ENCODE assay signal across 14 cellular contexts in the genomic region with DNA sequence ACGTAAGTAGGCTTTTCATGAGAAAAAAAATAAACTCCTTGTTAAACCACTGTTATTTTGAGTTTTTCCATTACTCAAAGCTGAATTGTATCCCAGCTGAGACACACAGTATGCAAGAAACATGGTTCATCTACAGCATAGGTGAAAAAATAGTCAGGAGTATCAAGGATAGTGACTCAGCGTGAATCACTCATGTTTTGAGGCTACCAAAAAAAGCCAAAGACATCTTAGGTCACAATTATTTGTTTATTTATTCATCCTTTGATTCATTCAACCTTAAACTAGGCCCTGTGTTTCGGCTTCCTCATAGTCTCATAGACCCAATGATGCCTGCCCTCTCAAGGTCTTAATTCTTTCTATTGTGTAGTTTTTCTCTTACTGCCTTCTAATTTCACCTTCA. TPM values are rescaled to one million over a fixed set of nuclear protein-coding genes. Genes with fewer than 3 reads are reported as not detected.
A peak's percentile ranks its signal among the peaks of the same experiment; 100 is the strongest.
DNase-seq lines count a peak whose midpoint lies in the region; ATAC-seq, FAIRE-seq and TF ChIP-seq lines count a peak whose summit lies in the region.
"Had no signal": no experiment of that assay in that cellular context is flagged by ENCODE, and none has a peak within 500 bp of the region (broad histone marks: within the 10 kb centered on the region; RNA-seq: fewer than 3 reads in every experiment).

No MANE protein-coding gene starts in this region.

- peak; percentile 55 for FAIRE-seq in H54 (lab: Jason Lieb, UNC)

- no peaks in the 10 kb centered on the region for H3K36me3 ChIP-seq in adipocyte (ENCODE audit: control insufficient read depth, insufficient read depth, low read length, severe bottlenecking)

- ATAC-seq in left colon (no peak), HG03139 (IDR thresholded peaks at IDR 0.05; ENCODE audit: unreplicated experiment) (no peak), HG02885 (IDR thresholded peaks at IDR 0.05; ENCODE audit: poor library complexity, unreplicated experiment) (no peak)
- ATAC-seq: Panc1 had no signal

- H3K4me3 ChIP-seq in adipocyte (ENCODE audit: low read length), result no peak overlapping the region

- no peak for TF ChIP-seq POLR2A in H54 (IDR thresholded peaks at IDR 0.05; ENCODE audit: low read depth, low read length)

- intact Hi-C loops in left colon (cut with DNase I, micrococcal nuclease), result no loop called here

- H3K9ac ChIP-seq in adipocyte (ENCODE audit: low read length), result no peak overlapping the region

- no peaks in the 10 kb centered on the region for H3K9me3 ChIP-seq in adipocyte (ENCODE audit: control insufficient read depth, low read length)
- H3K9me3 ChIP-seq: Caco-2 had no signal

- peak; percentile 17 for DNase-seq in AG08396 (ENCODE audit: low spot score)
- DNase-seq in H54 (ENCODE audit: insufficient read length, low spot score), result peak; percentile 30
- DNase-seq in adipocyte (ENCODE audit: low read depth), result peak; percentile 61
- DNase-seq in glomerular visceral epithelial cell (ENCODE audit: extremely low spot score), result peak; percentile 11
- DNase-seq in left colon, result no peak
- no peak for DNase-seq in NCI-H524 (lab: John Stamatoyannopoulos, UW)
- DNase-seq: Caco-2; NCI-H1092 treated with DMSO at 0.1 percent for 48 hours; NCI-H446; stimulated activated naive B cell treated with anti-CD40 and anti-IgM and Interleukin-4, amounts not matched to agents 10 μg/mL and 1 μg/mL and 100 μg/mL, for 72 hours had no signal

- H3K4me1 ChIP-seq in adipocyte (ENCODE audit: control insufficient read depth, insufficient read depth, low read length), result peaks cover 2% of the 10 kb centered on the region
- H3K4me1 ChIP-seq: Caco-2 had no signal

- H3K27me3 ChIP-seq in adipocyte (replicated peaks; ENCODE audit: control insufficient read depth, insufficient read depth, low read length), result no peaks in the 10 kb centered on the region

RNA-seq across cellular contexts. Expression of gene STX17, which starts 32.9 kb away (rescaled TPM):
- 10 to 100 TPM; 32.2 to 36.6 TPM for total RNA-seq in left colon

RNA-seq across cellular contexts. Expression of gene NR4A3, which starts 51.8 kb away (rescaled TPM):
- 1 to 10 TPM in 1 of 2 donors, under 1 TPM in 1; 0.61 to 3.8 TPM for total RNA-seq in left colon
- total RNA-seq: epithelial cell of proximal tubule had no signal

Comparison
In these comparisons a context has a peak if more than half of its experiments do, and no peak if none do; other contexts are left out.
1. DNase-seq: peak in AG08396 (single experiment), H54 (single experiment), adipocyte (single experiment) and glomerular visceral epithelial cell (single experiment); none in left colon (0 of 2) and NCI-H524 (0 of 2).